Comparison of ENCODE assay signal across 8 cellular contexts in genomic region chr17:66952031-66952524, GRCh38. TPM values are rescaled to one million over a fixed set of nuclear protein-coding genes. Genes with fewer than 3 reads are reported as not detected.
DNase-seq lines count a peak whose midpoint lies in the region; ATAC-seq, FAIRE-seq and TF ChIP-seq lines count a peak whose summit lies in the region.

No MANE protein-coding gene starts in this region.

- H3K36me3 ChIP-seq in A673 (ENCODE audit: insufficient read depth, low read length, poor library complexity, severe bottlenecking) (no peaks in the 10 kb centered on the region), lung (ENCODE audit: control insufficient read depth in 2 of 2, insufficient read depth in 2 of 2, low read length in 2 of 2) (no peaks in the 10 kb centered on the region)

- 62 to 80% methylated on average over 10 of the region's 10 CpGs for WGBS in lung, 2 donors

- ATAC-seq in lung (ENCODE audit: insufficient read depth, low FRiP score) (peak; percentile 51), GM21825 (IDR thresholded peaks at IDR 0.05; ENCODE audit: unreplicated experiment) (no peak)

- no peaks in the 10 kb centered on the region for H3K27me3 ChIP-seq in A673 (replicated peaks; ENCODE audit: insufficient read depth, low read depth, low read length, poor library complexity)
- H3K27me3 ChIP-seq in lung (ENCODE audit: control insufficient read depth, insufficient read depth): no peaks in the 10 kb centered on the region

- DNase-seq in A673 (ENCODE audit: low spot score) (peak; percentile 37), HTR-8/SVneo (ENCODE audit: insufficient read length, low spot score) (peak; percentile 96), T47D (ENCODE audit: low read depth in 1 of 2, low spot score in 1 of 2) (peak; percentile 71 to 100), lung (ENCODE audit: low spot score) (peak; percentile 58), SHP77 (lab: John Stamatoyannopoulos, UW) (no peak), NCI-H446 (lab: John Stamatoyannopoulos, UW) (no peak)
- DNase-seq in activated CD4-positive, CD25-positive, alpha-beta regulatory T cell treated with anti-CD3 and anti-CD28 coated beads, Interleukin-2, amount 50 U/mL, for 72 hours: no peak

- no peak overlapping the region for H3K27ac ChIP-seq in A673 (ENCODE audit: low read depth, low read length, poor library complexity, severe bottlenecking)
- H3K27ac ChIP-seq in lung (ENCODE audit: low read depth in 1 of 2, low read length in 1 of 2): peak overlapping the region; percentile 45 to 73

- in situ Hi-C loops in T47D (cut with HindIII; ENCODE audit: low pct_unique_long_range_greater_than_20kb, low sequenced_read_pairs): no loop called here

- no peak overlapping the region for H3K4me3 ChIP-seq in A673 (ENCODE audit: low read depth, low read length, poor library complexity, severe bottlenecking)
- no peak overlapping the region for H3K4me3 ChIP-seq in lung

- intact Hi-C loops in A673 (cut with micrococcal nuclease; ENCODE audit: unreplicated experiment): no loop called here

- H3K9me3 ChIP-seq in A673 (ENCODE audit: low read depth, low read length, poor library complexity, severe bottlenecking): no peaks in the 10 kb centered on the region
- H3K9me3 ChIP-seq in lung (ENCODE audit: control insufficient read depth in 2 of 2, insufficient read depth in 1 of 2, low read length in 1 of 2): peaks cover 0 to 2% of the 10 kb centered on the region in 2 donors

- CTCF ChIA-PET in A673 (lab: Charles Lee): interaction anchor here (0.7 kb wide), 1 partner anchor 27 kb away, joined by 5 read pairs; no protein-coding TSS in a partner anchor

- FAIRE-seq in HTR-8/SVneo (lab: Jason Lieb, UNC): peak; percentile 100

- TF ChIP-seq CTCF in A673 (conservative IDR thresholded peaks at IDR 0.05; ENCODE audit: low read depth, low read length): no peak
- no peak for TF ChIP-seq CTCF in lung (IDR thresholded peaks at IDR 0.05; ENCODE audit: control extremely low read depth, extremely low read depth)

- BruUV-seq in A673 (replicated peaks; lab: Mats Ljungman, UMichigan): no TSS peak

- H3K4me1 ChIP-seq in A673 (ENCODE audit: insufficient read depth, low read length, poor library complexity, severe bottlenecking) (peaks cover 9% of the 10 kb centered on the region), lung (ENCODE audit: control insufficient read depth in 2 of 2, insufficient read depth in 2 of 2, low read length in 2 of 2) (peaks cover 0 to 2% of the 10 kb centered on the region in 2 donors)

- POLR2A ChIA-PET in A673 (lab: Charles Lee; ENCODE audit: low non-redundant PET): no interaction called here

RNA-seq across cellular contexts. Expression of gene CACNG4, which starts 12.4 kb away (rescaled TPM):
- total RNA-seq in A673 (2021): 9.7 and 9.9 TPM in 2 replicates
- 1 to 10 TPM; 2.3 to 5.4 TPM for total RNA-seq in lung
- polyA plus RNA-seq in lung: 1 to 10 TPM; 2.8 to 9.4 TPM

Comparison
In these comparisons a context has a peak if more than half of its experiments do, and no peak if none do; other contexts are left out.
1. DNase-seq: peak in A673 (single experiment), HTR-8/SVneo (single experiment), T47D (2 of 2) and lung (single experiment); none in SHP77 (0 of 2), NCI-H446 (0 of 2) and activated CD4-positive, CD25-positive, alpha-beta regulatory T cell treated with anti-CD3 and anti-CD28 coated beads, Interleukin-2, amount 50 U/mL, for 72 hours (single experiment).